In genomic region chr6:26295691-26296555, GRCh38 we compare ENCODE assay signal across 8 cellular contexts.
DNase-seq lines count a peak whose midpoint lies in the region; ATAC-seq, FAIRE-seq and TF ChIP-seq lines count a peak whose summit lies in the region.

No MANE protein-coding gene starts in this region.

- intact Hi-C loops in CD4-positive, alpha-beta T cell (cut with DNase I, micrococcal nuclease), result no loop called here
- intact Hi-C loops in activated B cell treated with CpG ODN at 0.5 μM for 24 hours (cut with micrococcal nuclease) (no loop called here), HepG2 (cut with micrococcal nuclease; ENCODE audit: unreplicated experiment) (no loop called here)

- no peak overlapping the region for H3K27ac Mint-ChIP-seq in CD4-positive, alpha-beta T cell
- H3K27ac Mint-ChIP-seq in activated B cell treated with CpG ODN at 0.5 μM for 24 hours, result no peak overlapping the region
- H3K27ac Mint-ChIP-seq in progenitor cell of endocrine pancreas, result no peak overlapping the region

- DNase-seq in CD4-positive, alpha-beta T cell, result no peak
- no peak for DNase-seq in activated B cell treated with CpG ODN at 0.5 μM for 24 hours
- DNase-seq in HepG2 (ENCODE audit: low spot score), result peak; percentile 86
- no peak for DNase-seq in progenitor cell of endocrine pancreas (ENCODE audit: low spot score, unreplicated experiment)
- DNase-seq in stimulated activated CD4-positive, alpha-beta T cell treated with anti-CD3 and anti-CD28 coated beads, Interleukin-4, amount 100 ng/mL, for 24 hours, result no peak
- no peak for DNase-seq in AML-193 (lab: John Stamatoyannopoulos, UW)

- CTCF ChIA-PET in CD4-positive, alpha-beta T cell (lab: Charles Lee), result interaction anchor here (1.0 to 1.2 kb wide), 2 partner anchors 107 to 113 kb away, joined by 3 read pairs; a partner anchor contains a TSS
- CTCF ChIA-PET in activated B cell treated with CpG ODN at 0.5 μM for 24 hours (lab: Charles Lee) (no interaction called here), HepG2 (lab: Yijun Ruan, JAX; ENCODE audit: low intra/inter-chr PET ratio, low total read pairs) (no interaction called here)

- H3K4me1 ChIP-seq in HepG2 (ENCODE audit: insufficient read depth, low read length), result peaks cover 35% of the 10 kb centered on the region

- BruUV-seq in HepG2 (replicated peaks; lab: Mats Ljungman, UMichigan), result no TSS peak

- WGBS in HepG2 (ENCODE audit: low lambda C conversion rate), result 6% methylated on average over 11 of the region's 11 CpGs

- H3K9me3 Mint-ChIP-seq in CD4-positive, alpha-beta T cell, result no peaks in the 10 kb centered on the region
- H3K9me3 Mint-ChIP-seq in activated B cell treated with CpG ODN at 0.5 μM for 24 hours (no peaks in the 10 kb centered on the region), progenitor cell of endocrine pancreas (ENCODE audit: low read depth) (no peaks in the 10 kb centered on the region)

- no peak for ATAC-seq in CD4-positive, alpha-beta T cell (ENCODE audit: poor library complexity)
- ATAC-seq in activated B cell treated with CpG ODN at 0.5 μM for 24 hours (ENCODE audit: low read depth), result no peak
- peak; percentile 88 for ATAC-seq in HepG2
- ATAC-seq in HG02973 (IDR thresholded peaks at IDR 0.05; ENCODE audit: unreplicated experiment), result no peak

- peak; percentile 33 to 57; a peak in 3 of 4 replicates for TF ChIP-seq POLR2A in HepG2 (IDR thresholded peaks at IDR 0.05; ENCODE audit: insufficient read depth in 1 of 2, low read depth in 2 of 2, low read length in 2 of 2)

- TF ChIP-seq CTCF in CD4-positive, alpha-beta T cell (IDR thresholded peaks at IDR 0.05), result no peak
- no peak for TF ChIP-seq CTCF in activated B cell treated with CpG ODN at 0.5 μM for 24 hours (IDR thresholded peaks at IDR 0.05)
- TF ChIP-seq CTCF in HepG2 (CRISPR knock-in tag; IDR thresholded peaks at IDR 0.05), result no peak
- TF ChIP-seq CTCF in progenitor cell of endocrine pancreas (IDR thresholded peaks at IDR 0.05; ENCODE audit: unreplicated experiment), result no peak

- no peaks in the 10 kb centered on the region for H3K9me3 ChIP-seq in CD4-positive, alpha-beta T cell (ENCODE audit: control insufficient read depth, low read length)
- H3K9me3 ChIP-seq in KOPT-K1 (ENCODE audit: insufficient read depth, low read length, poor library complexity, severe bottlenecking), result no peaks in the 10 kb centered on the region
- H3K9me3 ChIP-seq in HepG2 (ENCODE audit: low read length), result no peaks in the 10 kb centered on the region

- peak overlapping the region; percentile 56 for H3K9ac ChIP-seq in HepG2 (ENCODE audit: insufficient read depth, low read depth, low read length)

- H3K4me3 Mint-ChIP-seq in CD4-positive, alpha-beta T cell, result peak overlapping the region; percentile 42
- H3K4me3 Mint-ChIP-seq in activated B cell treated with CpG ODN at 0.5 μM for 24 hours (peak overlapping the region; percentile 16), progenitor cell of endocrine pancreas (ENCODE audit: low read depth) (no peak overlapping the region)

- no peak for TF ChIP-seq RAD21 in HepG2 (CRISPR knock-in tag; IDR thresholded peaks at IDR 0.05)

- peak overlapping the region; percentile 90 for H3K4me2 ChIP-seq in HepG2 (ENCODE audit: low read depth, low read length)

- no peaks in the 10 kb centered on the region for H3K27me3 Mint-ChIP-seq in CD4-positive, alpha-beta T cell
- H3K27me3 Mint-ChIP-seq in activated B cell treated with CpG ODN at 0.5 μM for 24 hours (peaks cover 3% of the 10 kb centered on the region), progenitor cell of endocrine pancreas (peaks cover 6% of the 10 kb centered on the region)

- H3K27ac ChIP-seq in CD4-positive, alpha-beta T cell (ENCODE audit: low read depth, low read length), result no peak overlapping the region
- H3K27ac ChIP-seq in KOPT-K1 (ENCODE audit: low read depth, low read length, poor library complexity, severe bottlenecking), result peak overlapping the region; percentile 79
- H3K27ac ChIP-seq in HepG2 (ENCODE audit: extremely low read length, insufficient read depth, low read length), result no peak overlapping the region

- no peaks in the 10 kb centered on the region for H4K20me1 ChIP-seq in HepG2 (ENCODE audit: insufficient read depth, low read length)

- no peaks in the 10 kb centered on the region for H3K79me2 ChIP-seq in HepG2 (ENCODE audit: insufficient read depth, low read length)

- peak; percentile 61 for FAIRE-seq in HepG2 (lab: Jason Lieb, UNC)

- no peaks in the 10 kb centered on the region for H3K36me3 Mint-ChIP-seq in CD4-positive, alpha-beta T cell (ENCODE audit: low read depth)
- H3K36me3 Mint-ChIP-seq in activated B cell treated with CpG ODN at 0.5 μM for 24 hours (ENCODE audit: low read depth), result no peaks in the 10 kb centered on the region
- H3K36me3 Mint-ChIP-seq in progenitor cell of endocrine pancreas (ENCODE audit: insufficient read depth), result no peaks in the 10 kb centered on the region

- POLR2A ChIA-PET in CD4-positive, alpha-beta T cell (lab: Charles Lee), result no interaction called here
- POLR2A ChIA-PET in activated B cell treated with CpG ODN at 0.5 μM for 24 hours (lab: Charles Lee) (interaction anchor here (0.6 kb wide), 1 partner anchor 946 kb away, joined by 3 read pairs; no protein-coding TSS in a partner anchor), HepG2 (lab: Yijun Ruan, JAX) (interaction anchor here (0.6 to 1.9 kb wide), 12 partner anchors 9 to 172 kb away, joined by 3 to 7 read pairs (median 4); a partner anchor contains a TSS)

- in situ Hi-C loops in HepG2 (cut with HindIII; ENCODE audit: extremely low pct_ligation_motif_present, low pct_unique_long_range_greater_than_20kb), result no loop called here

- H3K4me1 Mint-ChIP-seq in CD4-positive, alpha-beta T cell (ENCODE audit: low read depth), result peaks cover 4% of the 10 kb centered on the region
- H3K4me1 Mint-ChIP-seq in activated B cell treated with CpG ODN at 0.5 μM for 24 hours, result peaks cover 7% of the 10 kb centered on the region
- H3K4me1 Mint-ChIP-seq in progenitor cell of endocrine pancreas (ENCODE audit: low read depth), result peaks cover 3% of the 10 kb centered on the region

- H3K27me3 ChIP-seq in CD4-positive, alpha-beta T cell (ENCODE audit: control insufficient read depth, insufficient read depth, low read length), result no peaks in the 10 kb centered on the region
- H3K27me3 ChIP-seq in HepG2 (ENCODE audit: control insufficient read depth in 1 of 2, insufficient read depth in 2 of 2, low read length in 2 of 2), result peaks cover 0 to 5% of the 10 kb centered on the region in 2 experiments; a peak in 1 of 5 replicates

- peak overlapping the region; percentile 40 to 60 (median 47) for H3K4me3 ChIP-seq in HepG2 (replicated peaks in 1 of 3; ENCODE audit: insufficient read depth in 1 of 3, low read depth in 2 of 3, low read length in 3 of 3)

- TF ChIP-seq EP300 in HepG2 (IDR thresholded peaks at IDR 0.05; ENCODE audit: low read depth in 2 of 2, low read length in 2 of 2) (peak in 1 of 2 experiments; percentile 28; a peak in 1 of 4 replicates), HepG2 (CRISPR knock-in tag; IDR thresholded peaks at IDR 0.05; ENCODE audit: borderline replicate concordance) (peak; percentile 57; the same call in 1 of the 2 replicates)

- H2AFZ ChIP-seq in HepG2 (ENCODE audit: low read length), result peak overlapping the region; percentile 67

- H3K36me3 ChIP-seq in KOPT-K1 (ENCODE audit: insufficient read depth, low read length) (no peaks in the 10 kb centered on the region), HepG2 (replicated peaks in 1 of 2; ENCODE audit: control insufficient read depth in 1 of 2, insufficient read depth in 2 of 2, low read length in 2 of 2) (no peaks in the 10 kb centered on the region)

TF ChIP-seq in HepG2, 621 proteins besides CTCF, POLR2A, EP300 and RAD21 (continues in another document):
- TF ChIP-seq MNT (IDR thresholded peaks at IDR 0.05) (peak; percentile 98), AGO1 (IDR thresholded peaks at IDR 0.05; ENCODE audit: low read depth, low read length, poor library complexity, severe bottlenecking) (no peak), ERF (CRISPR knock-in tag; IDR thresholded peaks at IDR 0.05) (peak; percentile 84), SSRP1 (CRISPR knock-in tag; IDR thresholded peaks at IDR 0.05) (no peak), PHF8 (CRISPR knock-in tag; IDR thresholded peaks at IDR 0.05) (peak; percentile 47; the same call in 1 of the 2 replicates), ISX (CRISPR knock-in tag; conservative IDR thresholded peaks at IDR 0.05) (no peak), MEF2D (CRISPR knock-in tag; IDR thresholded peaks at IDR 0.05) (peak; percentile 62), ZNF205 (CRISPR knock-in tag; IDR thresholded peaks at IDR 0.05) (peak; percentile 57; the same call in 1 of the 2 replicates), ZNF800 (CRISPR knock-in tag; IDR thresholded peaks at IDR 0.05) (no peak; the same call in 1 of the 2 replicates)
